26 cellular contexts compared by ENCODE assay signal in the genomic region with DNA sequence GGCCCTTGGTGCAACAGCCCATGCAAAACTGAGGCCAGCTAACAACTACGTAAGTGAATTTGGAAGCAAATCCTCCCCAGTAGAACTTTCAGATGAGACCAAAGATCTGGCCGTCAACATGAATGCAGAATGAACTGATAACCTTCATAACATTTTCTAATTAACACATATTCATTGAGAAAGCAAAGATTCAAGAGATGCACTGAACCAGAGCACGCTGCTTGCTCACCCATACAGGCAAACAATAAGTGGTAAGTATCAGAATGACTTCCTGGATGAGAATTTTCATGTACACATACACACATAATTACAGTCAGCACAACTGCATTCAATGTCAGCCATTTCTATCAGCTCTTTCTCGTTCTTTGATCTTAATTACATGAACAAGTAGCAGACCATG. TPM values are rescaled to one million over a fixed set of nuclear protein-coding genes. Genes with fewer than 3 reads are reported as not detected.
DNase-seq lines count a peak whose midpoint lies in the region; ATAC-seq, FAIRE-seq and TF ChIP-seq lines count a peak whose summit lies in the region.
"Had no signal": no experiment of that assay in that cellular context is flagged by ENCODE, and none has a peak within 500 bp of the region (broad histone marks: within the 10 kb centered on the region; RNA-seq: fewer than 3 reads in every experiment).

No MANE protein-coding gene starts in this region.

- peak; percentile 64 for FAIRE-seq in GM19239 (lab: Jason Lieb, UNC)
- FAIRE-seq in GM12878 (lab: Jason Lieb, UNC) = no peak
- no peak for FAIRE-seq in HTR-8/SVneo (lab: Jason Lieb, UNC)
- FAIRE-seq: kidney had no signal

- H3K9me3 Mint-ChIP-seq in activated T-cell treated with anti-CD3 and anti-CD28 coated beads, Interleukin-2, amount 50 U/mL, for 4 hours = no peaks in the 10 kb centered on the region
- no peaks in the 10 kb centered on the region for H3K9me3 Mint-ChIP-seq in activated T-cell treated with anti-CD3 and anti-CD28 coated beads, Interleukin-2, amount 50 U/mL, for 24 hours
- peaks cover 4 to 11% of the 10 kb centered on the region in 2 donors for H3K9me3 Mint-ChIP-seq in stimulated activated naive B cell treated with anti-CD40 and anti-IgM and Interleukin-4, amounts not matched to agents 10 μg/mL and 1 μg/mL and 100 μg/mL, for 72 hours
- H3K9me3 Mint-ChIP-seq: activated CD4-positive, alpha-beta memory T cell treated with anti-CD3 and anti-CD28 coated beads for 36 hours; nephron had no signal

- CTCF ChIA-PET in GM12878 (lab: Yijun Ruan, JAX) = interaction anchor here (0.6 to 3.3 kb wide), 8 partner anchors 9 to 441 kb away, joined by 3 to 14 read pairs (median 3); no protein-coding TSS in a partner anchor

- RAD21 ChIA-PET in GM12878 (lab: Charles Lee; ENCODE audit: unreplicated experiment) = interaction anchor here (1.5 to 2.7 kb wide), 3 partner anchors 9 to 138 kb away, joined by 5 to 12 read pairs (median 7); no protein-coding TSS in a partner anchor

- H3K9me3 ChIP-seq in GM12878 (replicated peaks; ENCODE audit: control insufficient read depth, insufficient read depth, low read length) = peaks cover 2% of the 10 kb centered on the region
- H3K9me3 ChIP-seq: BE2C, Caco-2, transverse colon had no signal

- POLR2A ChIA-PET in GM12878 (lab: Charles Lee) = interaction anchor here (0.8 to 1.4 kb wide), 4 partner anchors 9 to 21 kb away, joined by 3 to 4 read pairs (median 3); no protein-coding TSS in a partner anchor

- no peaks in the 10 kb centered on the region for H3K79me2 ChIP-seq in GM12878 (ENCODE audit: control insufficient read depth, insufficient read depth, low read length)

- H3K36me3 ChIP-seq in GM12878 (ENCODE audit: control insufficient read depth in 2 of 2, insufficient read depth in 2 of 2, low read length in 1 of 2) = no peaks in the 10 kb centered on the region; a peak in 2 of 4 replicates
- H3K36me3 ChIP-seq: BE2C, brain microvascular endothelial cell, transverse colon had no signal

- WGBS in GM12878 (ENCODE audit: insufficient coverage, insufficient replicate concordance, low lambda C conversion rate, missing lambda C conversion rate) = under 1% methylated on average over 4 of the region's 4 CpGs

- TF ChIP-seq RAD21 in GM12878 (IDR thresholded peaks at IDR 0.05; ENCODE audit: insufficient read depth, low read depth, low read length) = no peak

- H3K4me3 Mint-ChIP-seq in activated T-cell treated with anti-CD3 and anti-CD28 coated beads, Interleukin-2, amount 50 U/mL, for 4 hours = no peak overlapping the region
- H3K4me3 Mint-ChIP-seq in activated T-cell treated with anti-CD3 and anti-CD28 coated beads, Interleukin-2, amount 50 U/mL, for 24 hours = no peak overlapping the region
- no peak overlapping the region for H3K4me3 Mint-ChIP-seq in stimulated activated naive B cell treated with anti-CD40 and anti-IgM and Interleukin-4, amounts not matched to agents 10 μg/mL and 1 μg/mL and 100 μg/mL, for 72 hours
- H3K4me3 Mint-ChIP-seq: activated CD4-positive, alpha-beta memory T cell treated with anti-CD3 and anti-CD28 coated beads for 36 hours; nephron had no signal

- H3K27me3 ChIP-seq in GM12878 (replicated peaks in 1 of 2; ENCODE audit: control insufficient read depth in 2 of 2, insufficient read depth in 2 of 2, low read length in 1 of 2) = no peaks in the 10 kb centered on the region
- H3K27me3 ChIP-seq: BE2C, brain microvascular endothelial cell, transverse colon had no signal

- H3K4me1 ChIP-seq in GM12878 (ENCODE audit: control insufficient read depth, insufficient read depth, low read length) = peaks cover 13% of the 10 kb centered on the region
- H3K4me1 ChIP-seq: BE2C, Caco-2 had no signal

- H3K4me1 Mint-ChIP-seq in activated T-cell treated with anti-CD3 and anti-CD28 coated beads, Interleukin-2, amount 50 U/mL, for 4 hours (ENCODE audit: low read depth) = peaks cover 38% of the 10 kb centered on the region
- H3K4me1 Mint-ChIP-seq in activated T-cell treated with anti-CD3 and anti-CD28 coated beads, Interleukin-2, amount 50 U/mL, for 24 hours (ENCODE audit: low read depth) = peaks cover 31% of the 10 kb centered on the region
- H3K4me1 Mint-ChIP-seq in stimulated activated naive B cell treated with anti-CD40 and anti-IgM and Interleukin-4, amounts not matched to agents 10 μg/mL and 1 μg/mL and 100 μg/mL, for 72 hours = peaks cover 37 to 59% of the 10 kb centered on the region in 2 donors

- peaks cover 5% of the 10 kb centered on the region for H3K36me3 Mint-ChIP-seq in activated T-cell treated with anti-CD3 and anti-CD28 coated beads, Interleukin-2, amount 50 U/mL, for 4 hours (ENCODE audit: insufficient read depth)
- H3K36me3 Mint-ChIP-seq in activated T-cell treated with anti-CD3 and anti-CD28 coated beads, Interleukin-2, amount 50 U/mL, for 24 hours (ENCODE audit: low read depth) = peaks cover 4% of the 10 kb centered on the region
- peaks cover 59 to 85% of the 10 kb centered on the region in 2 donors for H3K36me3 Mint-ChIP-seq in stimulated activated naive B cell treated with anti-CD40 and anti-IgM and Interleukin-4, amounts not matched to agents 10 μg/mL and 1 μg/mL and 100 μg/mL, for 72 hours
- H3K36me3 Mint-ChIP-seq: activated CD4-positive, alpha-beta memory T cell treated with anti-CD3 and anti-CD28 coated beads for 36 hours had no signal

- no peak for TF ChIP-seq POLR2A in GM12878 (IDR thresholded peaks at IDR 0.05; ENCODE audit: low read depth, low read length)

- H3K27me3 Mint-ChIP-seq in activated T-cell treated with anti-CD3 and anti-CD28 coated beads, Interleukin-2, amount 50 U/mL, for 4 hours (ENCODE audit: low read depth) = no peaks in the 10 kb centered on the region
- no peaks in the 10 kb centered on the region for H3K27me3 Mint-ChIP-seq in activated T-cell treated with anti-CD3 and anti-CD28 coated beads, Interleukin-2, amount 50 U/mL, for 24 hours
- H3K27me3 Mint-ChIP-seq in stimulated activated naive B cell treated with anti-CD40 and anti-IgM and Interleukin-4, amounts not matched to agents 10 μg/mL and 1 μg/mL and 100 μg/mL, for 72 hours = no peaks in the 10 kb centered on the region
- H3K27me3 Mint-ChIP-seq: activated CD4-positive, alpha-beta memory T cell treated with anti-CD3 and anti-CD28 coated beads for 36 hours had no signal

- peak; percentile 10 to 62 for ATAC-seq in activated T-cell treated with anti-CD3 and anti-CD28 coated beads, Interleukin-2, amount 50 U/mL, for 4 hours
- ATAC-seq in GM12878 (peak; percentile 90), HG03460 (IDR thresholded peaks at IDR 0.05; ENCODE audit: unreplicated experiment) (no peak)
- ATAC-seq in stimulated activated naive B cell treated with anti-CD40 and anti-IgM and Interleukin-4, amounts not matched to agents 10 μg/mL and 1 μg/mL and 100 μg/mL, for 72 hours (replicated peaks) = peak; percentile 74 to 86

- H4K20me1 ChIP-seq in GM12878 (ENCODE audit: control insufficient read depth, insufficient read depth) = no peaks in the 10 kb centered on the region

- intact Hi-C loops in GM12878 (cut with micrococcal nuclease; ENCODE audit: unreplicated experiment) = no loop called here

- no peak overlapping the region for H3K27ac Mint-ChIP-seq in activated T-cell treated with anti-CD3 and anti-CD28 coated beads, Interleukin-2, amount 50 U/mL, for 24 hours
- H3K27ac Mint-ChIP-seq in stimulated activated naive B cell treated with anti-CD40 and anti-IgM and Interleukin-4, amounts not matched to agents 10 μg/mL and 1 μg/mL and 100 μg/mL, for 72 hours = no peak overlapping the region
- H3K27ac Mint-ChIP-seq: nephron had no signal

- H2AFZ ChIP-seq in GM12878 (ENCODE audit: control insufficient read depth, low read depth, low read length) = no peak overlapping the region
- H2AFZ ChIP-seq: GM23248 had no signal

- no peak overlapping the region for H3K9ac ChIP-seq in GM12878 (ENCODE audit: control insufficient read depth, insufficient read depth, low read length)
- H3K9ac ChIP-seq: GM23248 had no signal

- H3K4me3 ChIP-seq in GM12878 = no peak overlapping the region
- H3K4me3 ChIP-seq: GM23248, transverse colon had no signal

- no peak for DNase-seq in activated T-cell treated with anti-CD3 and anti-CD28 coated beads, Interleukin-2, amount 50 U/mL, for 4 hours
- no peak for DNase-seq in activated T-cell treated with anti-CD3 and anti-CD28 coated beads, Interleukin-2, amount 50 U/mL, for 24 hours
- DNase-seq in GM19239 (ENCODE audit: insufficient read length, low spot score) = no peak
- no peak for DNase-seq in GM12878 (ENCODE audit: low read depth, low spot score)
- no peak for DNase-seq in stimulated activated naive B cell treated with anti-CD40 and anti-IgM and Interleukin-4, amounts not matched to agents 10 μg/mL and 1 μg/mL and 100 μg/mL, for 72 hours
- DNase-seq in amniotic stem cell (lab: John Stamatoyannopoulos, UW) = no peak
- DNase-seq in HTR-8/SVneo (ENCODE audit: insufficient read length, low spot score) = no peak
- DNase-seq: activated CD4-positive, alpha-beta memory T cell treated with anti-CD3 and anti-CD28 coated beads for 36 hours; activated gamma-delta T cell treated with Interleukin-2 at 50 U/mL for 16 hours; BE2C; brain microvascular endothelial cell; Caco-2; GDM1; glutamatergic neuron; GM23248; kidney; midbrain; MM.1S; NCI-H1417; NCI-H2029 treated with DMSO at 0.1 percent for 48 hours; NCI-H345; NCI-H774; OCI-M1; transverse colon had no signal

- peak overlapping the region; percentile 35; the same call in 1 of the 2 replicates for H3K4me2 ChIP-seq in GM12878 (ENCODE audit: control insufficient read depth, insufficient read depth)

- in situ Hi-C loops in GM12878 (cut with MboI) = no loop called here

- no peak for TF ChIP-seq CTCF in GM12878 (IDR thresholded peaks at IDR 0.05 in 2 of 3, conservative IDR thresholded peaks at IDR 0.05 in 1 of 3; ENCODE audit: control insufficient read depth in 2 of 3, extremely low read depth in 1 of 3, insufficient read depth in 1 of 3, low read depth in 3 of 3, low read length in 3 of 3)

- SMC1A ChIA-PET in GM12878 (lab: Charles Lee; ENCODE audit: uncharacterized antibody, unreplicated experiment) = interaction anchor here (0.9 to 5.5 kb wide), 10 partner anchors 20 to 179 kb away, joined by 3 to 32 read pairs (median 4); no protein-coding TSS in a partner anchor

- H3K27ac ChIP-seq in GM12878 (ENCODE audit: control insufficient read depth, insufficient read depth) = no peak overlapping the region
- H3K27ac ChIP-seq: brain microvascular endothelial cell, GM23248, transverse colon had no signal

- BruUV-seq in GM12878 (replicated peaks; lab: Mats Ljungman, UMichigan) = no TSS peak

- peak; percentile 20 to 35; a peak in 1 of 4 replicates for TF ChIP-seq EP300 in GM12878 (IDR thresholded peaks at IDR 0.05; ENCODE audit: borderline replicate concordance in 1 of 2, control insufficient read depth in 1 of 2, low read depth in 2 of 2, low read length in 2 of 2)

RNA-seq across cellular contexts. Expression of gene XYLT1, which starts 30.6 kb away (rescaled TPM):
- total RNA-seq in activated T-cell treated with anti-CD3 and anti-CD28 coated beads, Interleukin-2, amount 50 U/mL, for 4 hours = 1 to 10 TPM; 1.9 to 3.1 (median 2.3) TPM
- 112 and 126 TPM in 2 replicates for total RNA-seq in GM12878 (2013; cell fraction: nucleolus; rRNA removed)
- total RNA-seq in GM12878 (2014; rRNA removed) = 5.6 and 7.1 TPM in 2 replicates
- 7.7 and 7.8 TPM in 2 replicates for total RNA-seq in GM12878 (2014; rRNA removed; fragmentation: Illumina TruSeq; extraction: Trizol)
- 13.2 and 14.8 TPM in 2 replicates for total RNA-seq in GM12878 (2021)
- polyA plus RNA-seq in GM12878 (2011; ENCODE audit: low read depth) = 3.0 TPM
- 5.4 and 6.8 TPM in 2 replicates for polyA plus RNA-seq in GM12878 (2011; rRNA removed)
- polyA plus RNA-seq in GM12878 (2011; cell fraction: cytosol; rRNA removed) = 7.2 and 8.6 TPM in 2 replicates
- 12.2 and 13.9 TPM in 2 replicates for polyA plus RNA-seq in GM12878 (2011; cell fraction: nucleus; rRNA removed)
- 2.4 and 4.1 TPM in 2 replicates for polyA plus RNA-seq in GM12878 (2012)
- 5.8 and 6.9 TPM in 2 replicates for polyA plus RNA-seq in GM12878 (2014; fragmentation: Illumina TruSeq; extraction: Trizol)
- 1 to 10 TPM in 1 of 2 experiments, under 1 TPM in 1; 0.88 to 1.1 TPM for polyA plus RNA-seq in GM12878 (2014; fragmentation: Nextera tagmentation; extraction: Ambion mirVana)
- 4.9 and 5.0 TPM in 2 replicates for polyA plus RNA-seq in GM12878 (2014; rRNA removed)
- 1 to 10 TPM; 2.9 to 3.2 TPM for polyA plus RNA-seq in GM12878 (2016; fragmentation: Nextera tagmentation; extraction: Ambion mirVana)
- polyA minus RNA-seq in GM12878 (2011; rRNA and poly(A)+ RNA removed) = 32.4 and 49.0 TPM in 2 replicates
- 8.1 and 8.3 TPM in 2 replicates for polyA minus RNA-seq in GM12878 (2011; cell fraction: cytosol; rRNA and poly(A)+ RNA removed)
- 29.5 and 43.6 TPM in 2 replicates for polyA minus RNA-seq in GM12878 (2011; cell fraction: nucleus; rRNA and poly(A)+ RNA removed)
